ENCODE assay signal across 23 cellular contexts in the genomic region with DNA sequence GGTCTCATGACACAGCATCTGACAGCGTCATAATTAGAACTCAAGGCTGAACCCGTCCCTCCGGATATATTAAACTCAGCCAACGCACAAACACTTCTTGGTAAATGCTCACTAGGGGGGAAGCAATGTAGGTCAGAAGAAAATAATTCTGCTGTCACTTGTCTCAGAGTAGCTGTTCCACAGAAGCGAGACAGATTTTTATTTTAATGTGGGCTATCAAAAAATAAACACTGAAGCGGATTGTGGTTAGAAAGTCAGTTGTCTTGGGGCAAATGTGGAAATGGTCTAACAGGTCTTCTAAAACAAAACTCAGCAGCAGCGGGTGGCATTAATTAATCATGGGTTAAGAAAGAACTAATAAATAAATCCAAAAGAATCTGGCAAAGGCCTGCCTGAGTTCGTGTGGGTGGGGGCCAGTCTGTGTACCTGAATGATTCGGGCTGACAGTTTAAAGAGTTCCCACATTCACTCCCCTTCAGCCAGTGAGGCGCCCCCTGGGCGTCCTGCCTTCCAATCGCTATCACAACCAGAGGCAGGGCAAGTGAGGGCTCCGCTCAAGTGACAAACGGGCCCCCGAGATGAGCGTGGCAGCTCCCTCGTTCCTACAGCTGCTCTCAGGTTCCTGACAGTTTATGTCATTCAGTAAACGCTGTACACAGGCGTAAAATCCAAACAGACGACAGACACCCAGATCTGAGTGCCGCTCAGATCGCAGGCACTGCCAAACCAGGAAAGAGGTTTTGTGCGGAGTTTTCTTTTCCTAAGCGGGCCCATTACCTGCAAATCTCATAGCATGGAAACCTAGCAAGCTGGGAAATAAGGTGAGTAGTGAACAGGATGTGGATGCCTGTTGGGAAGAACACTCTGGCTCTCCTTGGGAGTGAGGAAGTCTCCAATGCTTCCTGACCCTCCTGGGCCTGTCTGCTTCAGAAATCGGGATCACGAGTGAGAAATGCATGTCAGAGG. TPM values are rescaled to one million over a fixed set of nuclear protein-coding genes. Genes with fewer than 3 reads are reported as not detected.
A peak's percentile ranks its signal among the peaks of the same experiment; 100 is the strongest.
DNase-seq lines count a peak whose midpoint lies in the region; ATAC-seq and TF ChIP-seq lines count a peak whose summit lies in the region.
"Had no signal": no experiment of that assay in that cellular context is flagged by ENCODE, and none has a peak within 500 bp of the region (broad histone marks: within the 10 kb centered on the region; RNA-seq: fewer than 3 reads in every experiment).

No MANE protein-coding gene starts in this region.

- no peak overlapping the region for H3K4me3 ChIP-seq in heart right ventricle
- H3K4me3 ChIP-seq: ascending aorta, MG63, thoracic aorta had no signal

- DNase-seq in Right ventricle myocardium superior (no peak), cardiac septum (ENCODE audit: low spot score) (no peak), heart right ventricle (no peak), non-pigmented ciliary epithelial cell (ENCODE audit: low read depth) (peak; percentile 8), SHP77 (lab: John Stamatoyannopoulos, UW) (no peak), NCI-H1092 treated with DMSO at 0.1 percent for 48 hours (lab: John Stamatoyannopoulos, UW) (no peak)
- DNase-seq: activated CD4-positive, alpha-beta memory T cell treated with anti-CD3 and anti-CD28 coated beads for 36 hours; activated naive CD4-positive, alpha-beta T cell treated with anti-CD3 and anti-CD28 coated beads, Interleukin-2, amount 10 ng/mL, durations not matched to agents 7 days and 5 days; activated T-cell treated with anti-CD3 and anti-CD28 coated beads, Interleukin-2, amount 50 U/mL, for 24 hours; foreskin fibroblast; MG63; NCI-H1694; NCI-H510A; posterior cingulate gyrus had no signal

- peaks cover 0 to 8% (median 0%) of the 10 kb centered on the region in 7 donors for H3K27me3 ChIP-seq in heart right ventricle
- H3K27me3 ChIP-seq: ascending aorta, MG63 had no signal

- 35 to 36% methylated on average over 26 of the region's 26 CpGs for WGBS in heart right ventricle, 2 donors

- peak overlapping the region in 8 of 10 donors; percentile 17 to 60 (median 41) for H3K27ac ChIP-seq in heart right ventricle
- H3K27ac ChIP-seq: ascending aorta, C4-2B, thoracic aorta, VCaP had no signal

- no peaks in the 10 kb centered on the region for H3K9me3 ChIP-seq in heart right ventricle
- H3K9me3 ChIP-seq: ascending aorta, MG63, thoracic aorta had no signal

- peaks cover 0 to 70% (median 37%) of the 10 kb centered on the region in 9 donors for H3K4me1 ChIP-seq in heart right ventricle
- H3K4me1 ChIP-seq: ascending aorta had no signal

- intact Hi-C loops in Right ventricle myocardium superior (cut with DNase I): no loop called here
- intact Hi-C loops in cardiac septum (cut with DNase I): no loop called here
- intact Hi-C loops in heart right ventricle (cut with DNase I): no loop called here

- TF ChIP-seq CTCF in heart right ventricle (IDR thresholded peaks at IDR 0.05): no peak

- peaks cover 0 to 84% (median 5%) of the 10 kb centered on the region in 9 donors for H3K36me3 ChIP-seq in heart right ventricle
- H3K36me3 ChIP-seq: ascending aorta, MG63, thoracic aorta had no signal

- ATAC-seq in Right ventricle myocardium superior (ENCODE audit: poor library complexity) (peak; percentile 21), heart right ventricle (peak in 6 of 8 donors; percentile 9 to 32 (median 18)), HG02970 (IDR thresholded peaks at IDR 0.05; ENCODE audit: low FRiP score, unreplicated experiment) (no peak), HG02885 (IDR thresholded peaks at IDR 0.05; ENCODE audit: poor library complexity, unreplicated experiment) (no peak)

RNA-seq across cellular contexts. Expression of a gene that starts 52.9 kb away (rescaled TPM):
- total RNA-seq in Right ventricle myocardium superior: 754 TPM
- 1,029 TPM for total RNA-seq in cardiac septum
- 1,000 to 10,000 TPM in 6 of 10 donors, 100 to 1,000 TPM in 4; 633 to 1,999 (median 1,413) TPM for total RNA-seq in heart right ventricle
- polyA plus RNA-seq in heart right ventricle: 100 to 1,000 TPM; 168 to 226 TPM
- total RNA-seq: activated CD4-positive, alpha-beta memory T cell treated with anti-CD3 and anti-CD28 coated beads for 36 hours; ascending aorta; endothelial cell of umbilical vein; T-helper 1 cell treated with Interleukin-12 subunit alpha and Interleukin-12 subunit beta and Interleukin-4 antibody, amounts not matched to agents 30 ng/mL and 1 ng/mL, for 36 hours; thoracic aorta had no signal
- polyA plus RNA-seq: endothelial cell of umbilical vein had no signal

RNA-seq across cellular contexts. Expression of a gene that starts 58.1 kb away (rescaled TPM):
- total RNA-seq in Right ventricle myocardium superior (0.24 TPM), cardiac septum (not detected), heart right ventricle (not detected)
- polyA plus RNA-seq in heart right ventricle: under 1 TPM; 0.12 to 0.51 TPM
- total RNA-seq: A673; activated CD4-positive, alpha-beta memory T cell treated with anti-CD3 and anti-CD28 coated beads for 36 hours; ascending aorta; endothelial cell of umbilical vein; T-helper 1 cell treated with Interleukin-12 subunit alpha and Interleukin-12 subunit beta and Interleukin-4 antibody, amounts not matched to agents 30 ng/mL and 1 ng/mL, for 36 hours; thoracic aorta had no signal

Comparison
In these comparisons a context has a peak if more than half of its experiments do, and no peak if none do; other contexts are left out.
1. ATAC-seq: peak in Right ventricle myocardium superior (single experiment) and heart right ventricle (6 of 8); none in HG02970 (single experiment) and HG02885 (single experiment).